In the genomic region with DNA sequence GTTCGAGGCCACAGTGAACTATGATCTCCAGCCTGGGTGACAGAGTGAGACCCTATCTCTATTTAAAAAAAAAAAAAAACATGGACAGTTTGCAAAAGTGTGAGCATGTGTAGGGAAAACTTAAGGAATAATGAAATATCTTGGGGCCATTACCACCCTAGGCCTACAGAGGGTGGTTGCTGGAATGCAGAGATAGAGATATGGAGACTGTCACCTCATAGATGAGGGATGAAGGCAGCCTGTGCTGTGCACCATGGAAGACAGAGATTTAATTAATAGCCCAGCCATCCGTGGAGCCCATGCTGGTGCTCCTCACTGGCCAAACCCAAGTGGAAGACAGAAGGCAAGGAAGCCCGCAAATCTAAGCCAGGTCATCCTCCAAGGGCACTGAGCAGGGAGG, we compare ENCODE assay signal across 13 cellular contexts.
"Had no signal": no experiment of that assay in that cellular context is flagged by ENCODE, and none has a peak within 500 bp of the region (broad histone marks: within the 10 kb centered on the region; RNA-seq: fewer than 3 reads in every experiment).

No MANE protein-coding gene starts in this region.

- H3K4me3 Mint-ChIP-seq: nephron progenitor cell had no signal

- H3K4me1 ChIP-seq: colonic mucosa had no signal

- H3K4me1 Mint-ChIP-seq: nephron progenitor cell had no signal

- H3K27ac Mint-ChIP-seq: naive thymus-derived CD4-positive, alpha-beta T cell; nephron progenitor cell had no signal

- H3K9me3 ChIP-seq: colonic mucosa had no signal

- H3K79me2 ChIP-seq: hepatocyte had no signal

- H3K4me3 ChIP-seq: colonic mucosa, hepatocyte, skin epidermis had no signal

- DNase-seq: colonic mucosa; effector CD4-positive, alpha-beta T cell; foreskin melanocyte; head of caudate nucleus; kidney; left colon; naive thymus-derived CD4-positive, alpha-beta T cell; nephron progenitor cell; sigmoid colon; stimulated activated naive CD4-positive, alpha-beta T cell treated with Interleukin-2 at 50 U/mL for 16 hours; trophoblast cell had no signal

- H3K27me3 ChIP-seq: colonic mucosa, hepatocyte, sigmoid colon had no signal

- H3K27ac ChIP-seq: colonic mucosa, hepatocyte, sigmoid colon, skin epidermis had no signal

- H2AFZ ChIP-seq: hepatocyte had no signal

- H3K36me3 ChIP-seq: colonic mucosa, sigmoid colon had no signal

- H3K9me3 Mint-ChIP-seq: nephron progenitor cell had no signal

- ATAC-seq: naive thymus-derived CD4-positive, alpha-beta T cell had no signal

- FAIRE-seq: kidney had no signal
